18 cellular contexts compared by ENCODE assay signal in genomic region chr18:46220116-46220515, GRCh38.
DNase-seq lines count a peak whose midpoint lies in the region; ATAC-seq and TF ChIP-seq lines count a peak whose summit lies in the region.
"Had no signal": no experiment of that assay in that cellular context is flagged by ENCODE, and none has a peak within 500 bp of the region (broad histone marks: within the 10 kb centered on the region; RNA-seq: fewer than 3 reads in every experiment).

No MANE protein-coding gene starts in this region.

- H3K9me3 ChIP-seq in effector memory CD4-positive, alpha-beta T cell (ENCODE audit: control insufficient read depth, low read length) = no peaks in the 10 kb centered on the region
- H3K9me3 ChIP-seq: esophagus squamous epithelium, mucosa of descending colon, thyroid gland had no signal

- no peak for TF ChIP-seq CTCF in HFF-Myc (IDR thresholded peaks at IDR 0.05; ENCODE audit: low read depth, low read length, missing control alignments)

- no peak for ATAC-seq in HG02642 (IDR thresholded peaks at IDR 0.05; ENCODE audit: poor library complexity, unreplicated experiment)
- ATAC-seq: mucosa of descending colon had no signal

- DNase-seq in AG08395 (ENCODE audit: low spot score) = peak; percentile 71
- DNase-seq in HFF-Myc (ENCODE audit: extremely low read depth, low read depth) = peak; percentile 11
- DNase-seq in amniotic stem cell (lab: John Stamatoyannopoulos, UW) = peak; percentile 27
- DNase-seq in glomerular visceral epithelial cell (ENCODE audit: extremely low spot score) = peak; percentile 59
- DNase-seq in effector memory CD4-positive, alpha-beta T cell = no peak
- no peak for DNase-seq in cerebellar nuclear complex (lab: John Stamatoyannopoulos, UW)
- DNase-seq in foreskin melanocyte = no peak
- DNase-seq: activated naive CD4-positive, alpha-beta T cell treated with anti-CD3 and anti-CD28 coated beads, Interleukin-2, amount 10 ng/mL, durations not matched to agents 7 days and 5 days; DMS79; esophagus squamous epithelium; immature natural killer cell; mucosa of descending colon; MV-4-11; NCI-H2171 treated with DMSO at 0.1 percent for 48 hours; posterior cingulate gyrus; thyroid gland had no signal

- no peak overlapping the region for H3K27ac ChIP-seq in effector memory CD4-positive, alpha-beta T cell (ENCODE audit: insufficient read depth, low read length, poor library complexity, severe bottlenecking)
- H3K27ac ChIP-seq: esophagus squamous epithelium, thyroid gland, VCaP had no signal

- no peaks in the 10 kb centered on the region for H3K27me3 ChIP-seq in effector memory CD4-positive, alpha-beta T cell (replicated peaks; ENCODE audit: control insufficient read depth, insufficient read depth, low read length, poor library complexity, severe bottlenecking)
- H3K27me3 ChIP-seq: esophagus squamous epithelium, thyroid gland had no signal

- H3K4me1 ChIP-seq in effector memory CD4-positive, alpha-beta T cell (ENCODE audit: control insufficient read depth, insufficient read depth, low read length, poor library complexity, severe bottlenecking) = peaks cover 14% of the 10 kb centered on the region

- H3K36me3 ChIP-seq in effector memory CD4-positive, alpha-beta T cell (ENCODE audit: control insufficient read depth, insufficient read depth, low read length) = peaks cover 18% of the 10 kb centered on the region

- H3K4me3 ChIP-seq in HFF-Myc (replicated peaks; ENCODE audit: low read depth, low read length) = no peak overlapping the region
- no peak overlapping the region for H3K4me3 ChIP-seq in effector memory CD4-positive, alpha-beta T cell (ENCODE audit: insufficient read depth, low read depth, low read length, poor library complexity, severe bottlenecking)
- H3K4me3 ChIP-seq: esophagus squamous epithelium, mucosa of descending colon, thyroid gland had no signal

Comparison
In these comparisons a context has a peak if more than half of its experiments do, and no peak if none do; other contexts are left out.
1. DNase-seq: peak in AG08395 (single experiment), HFF-Myc (single experiment), amniotic stem cell (single experiment) and glomerular visceral epithelial cell (single experiment); none in effector memory CD4-positive, alpha-beta T cell (0 of 3), cerebellar nuclear complex (0 of 2) and foreskin melanocyte (single experiment).